8 cellular contexts compared by ENCODE assay signal in genomic region chr11:62881579-62882427, GRCh38. TPM values are rescaled to one million over a fixed set of nuclear protein-coding genes. Genes with fewer than 3 reads are reported as not detected.
DNase-seq lines count a peak whose midpoint lies in the region; ATAC-seq and TF ChIP-seq lines count a peak whose summit lies in the region.

No MANE protein-coding gene starts in this region.

- peak overlapping the region; percentile 91 for H3K4me3 ChIP-seq in parathyroid adenoma (ENCODE audit: low read depth, low read length)
- peak overlapping the region; percentile 78 to 94 for H3K4me3 ChIP-seq in tibial artery

- peaks cover 50% of the 10 kb centered on the region for H3K4me1 Mint-ChIP-seq in activated naive CD4-positive, alpha-beta T cell treated with anti-CD3 and anti-CD28 coated beads, Interleukin-2, amount 50 U/mL, for 24 hours

- H3K27me3 ChIP-seq in parathyroid adenoma (ENCODE audit: control insufficient read depth, insufficient read depth, low read length) (no peaks in the 10 kb centered on the region), tibial artery (no peaks in the 10 kb centered on the region)

- intact Hi-C loops in head of caudate nucleus (cut with DNase I) (no loop called here), tibial artery (cut with DNase I; ENCODE audit: low total_unique reads) (no loop called here)

- peak; percentile 98 for DNase-seq in EL
- DNase-seq in SK-N-DZ (ENCODE audit: low spot score), result peak; percentile 81
- peak; percentile 79 to 97 (median 91) for DNase-seq in head of caudate nucleus
- DNase-seq in tibial artery, result peak; percentile 98

- H3K4me3 Mint-ChIP-seq in activated naive CD4-positive, alpha-beta T cell treated with anti-CD3 and anti-CD28 coated beads, Interleukin-2, amount 50 U/mL, for 24 hours, result peak overlapping the region; percentile 97

- peaks cover 46% of the 10 kb centered on the region for H3K36me3 Mint-ChIP-seq in activated naive CD4-positive, alpha-beta T cell treated with anti-CD3 and anti-CD28 coated beads, Interleukin-2, amount 50 U/mL, for 24 hours

- H3K27ac ChIP-seq in KOPT-K1 (ENCODE audit: low read depth, low read length, poor library complexity, severe bottlenecking) (peak overlapping the region; percentile 94), parathyroid adenoma (peak overlapping the region; percentile 96), tibial artery (peak overlapping the region; percentile 95 to 99)

- H3K9ac ChIP-seq in parathyroid adenoma, result no peak overlapping the region

- TF ChIP-seq CTCF in parathyroid adenoma (IDR thresholded peaks at IDR 0.05), result no peak
- peak in 1 of 2 experiments; percentile 7 for TF ChIP-seq CTCF in tibial artery (IDR thresholded peaks at IDR 0.05)

- no peaks in the 10 kb centered on the region for H3K9me3 Mint-ChIP-seq in activated naive CD4-positive, alpha-beta T cell treated with anti-CD3 and anti-CD28 coated beads, Interleukin-2, amount 50 U/mL, for 24 hours

- H3K36me3 ChIP-seq in KOPT-K1 (ENCODE audit: insufficient read depth, low read length), result peaks cover 77% of the 10 kb centered on the region
- no peaks in the 10 kb centered on the region for H3K36me3 ChIP-seq in parathyroid adenoma (ENCODE audit: control insufficient read depth, insufficient read depth, low read length)
- peaks cover 43 to 46% (median 44%) of the 10 kb centered on the region in 3 donors for H3K36me3 ChIP-seq in tibial artery

- H3K27ac Mint-ChIP-seq in activated naive CD4-positive, alpha-beta T cell treated with anti-CD3 and anti-CD28 coated beads, Interleukin-2, amount 50 U/mL, for 24 hours, result peak overlapping the region; percentile 100

- H3K4me1 ChIP-seq in parathyroid adenoma, result peaks cover 5% of the 10 kb centered on the region
- peaks cover 0 to 63% (median 49%) of the 10 kb centered on the region in 4 donors for H3K4me1 ChIP-seq in tibial artery

- H2AFZ ChIP-seq in parathyroid adenoma, result peak overlapping the region; percentile 96

- peak; percentile 49 for ATAC-seq in GM21786 (IDR thresholded peaks at IDR 0.05; ENCODE audit: unreplicated experiment)

- peak overlapping the region; percentile 96 for H3K4me2 ChIP-seq in parathyroid adenoma (ENCODE audit: low read length)

- H3K9me3 ChIP-seq in KOPT-K1 (ENCODE audit: insufficient read depth, low read length, poor library complexity, severe bottlenecking) (no peaks in the 10 kb centered on the region), parathyroid adenoma (ENCODE audit: control insufficient read depth, low read length) (no peaks in the 10 kb centered on the region), tibial artery (no peaks in the 10 kb centered on the region)

- H3K27me3 Mint-ChIP-seq in activated naive CD4-positive, alpha-beta T cell treated with anti-CD3 and anti-CD28 coated beads, Interleukin-2, amount 50 U/mL, for 24 hours, result no peaks in the 10 kb centered on the region

- no peaks in the 10 kb centered on the region for H3K79me2 ChIP-seq in parathyroid adenoma

RNA-seq across cellular contexts. Expression of gene SLC3A2, which starts 1.1 kb away (rescaled TPM):
- polyA plus RNA-seq in SK-N-DZ (2014; cell fraction: cytosol; rRNA removed), result 119 and 124 TPM in 2 replicates
- 182 and 202 TPM in 2 replicates for polyA plus RNA-seq in SK-N-DZ (2014; cell fraction: nucleus; rRNA removed)

RNA-seq across cellular contexts. Expression of gene CHRM1, which starts 39.4 kb away (rescaled TPM):
- 1.3 and 1.8 TPM in 2 replicates for polyA plus RNA-seq in SK-N-DZ (2014; cell fraction: cytosol; rRNA removed)
- 0.53 and 1.0 TPM in 2 replicates for polyA plus RNA-seq in SK-N-DZ (2014; cell fraction: nucleus; rRNA removed)

RNA-seq across cellular contexts. Expression of gene WDR74, which starts 42.4 kb away (rescaled TPM):
- polyA plus RNA-seq in SK-N-DZ (2014; cell fraction: cytosol; rRNA removed), result 161 and 175 TPM in 2 replicates
- 259 and 327 TPM in 2 replicates for polyA plus RNA-seq in SK-N-DZ (2014; cell fraction: nucleus; rRNA removed)

RNA-seq across cellular contexts. Expression of gene TEX54, which starts 49.2 kb away (rescaled TPM):
- not detected in 2 replicates for polyA plus RNA-seq in SK-N-DZ (2014; cell fraction: cytosol; rRNA removed)
- not detected in 2 replicates for polyA plus RNA-seq in SK-N-DZ (2014; cell fraction: nucleus; rRNA removed)

RNA-seq across cellular contexts. Expression of gene STX5, which starts 50.0 kb away (rescaled TPM):
- polyA plus RNA-seq in SK-N-DZ (2014; cell fraction: cytosol; rRNA removed), result 18.2 and 31.0 TPM in 2 replicates
- 17.6 and 25.3 TPM in 2 replicates for polyA plus RNA-seq in SK-N-DZ (2014; cell fraction: nucleus; rRNA removed)

Comparison
In these comparisons a context has a peak if more than half of its experiments do, and no peak if none do; other contexts are left out.
1. Peak in every context shown above with its lines: DNase-seq, ATAC-seq, H3K4me3 ChIP-seq and H3K27ac ChIP-seq.